In genomic region chr10:21733710-21734109, GRCh38 we compare ENCODE assay signal across 34 cellular contexts.
DNase-seq lines count a peak whose midpoint lies in the region; ATAC-seq, FAIRE-seq and TF ChIP-seq lines count a peak whose summit lies in the region.
"Had no signal": no experiment of that assay in that cellular context is flagged by ENCODE, and none has a peak within 500 bp of the region (broad histone marks: within the 10 kb centered on the region; RNA-seq: fewer than 3 reads in every experiment).

No MANE protein-coding gene starts in this region.

- no peak overlapping the region for H3K27ac ChIP-seq in HEK293 (ENCODE audit: extremely low read depth, low read depth, low read length)
- H3K27ac ChIP-seq in K562 (ENCODE audit: extremely low read depth, low read depth, low read length), result no peak overlapping the region
- no peak overlapping the region for H3K27ac ChIP-seq in mesendoderm (ENCODE audit: low read depth, low read length)
- H3K27ac ChIP-seq: esophagus muscularis mucosa, gastrocnemius medialis, hepatocyte, ovary, thyroid gland had no signal

- no peak overlapping the region for H3K18ac ChIP-seq in mesendoderm (ENCODE audit: low read length)

- H3K4me2 ChIP-seq in K562 (ENCODE audit: insufficient read depth, low read length) (no peak overlapping the region), mesendoderm (ENCODE audit: low read length) (no peak overlapping the region)
- H3K4me2 ChIP-seq: hepatocyte had no signal

- H3K36me3 ChIP-seq in HEK293 (ENCODE audit: control insufficient read depth in 2 of 2, insufficient read depth in 1 of 2, low read length in 2 of 2) (peaks cover under 1 to 36% of the 10 kb centered on the region in 2 experiments), K562 (ENCODE audit: control insufficient read depth, insufficient read depth, low read length) (peaks cover 86% of the 10 kb centered on the region), mesendoderm (ENCODE audit: control insufficient read depth, insufficient read depth, low read length) (peaks cover 5% of the 10 kb centered on the region), mucosa of descending colon (ENCODE audit: low read depth) (no peaks in the 10 kb centered on the region)
- H3K36me3 ChIP-seq: ovary had no signal

- no peak for TF ChIP-seq CTCF in AG10803 (conservative IDR thresholded peaks at IDR 0.05; ENCODE audit: low read length)
- no peak for TF ChIP-seq CTCF in HEK293 (tag by site-specific recombination; IDR thresholded peaks at IDR 0.05)
- TF ChIP-seq CTCF in K562 (IDR thresholded peaks at IDR 0.05 in 2 of 3, conservative IDR thresholded peaks at IDR 0.05 in 1 of 3; ENCODE audit: insufficient read depth in 2 of 3, low read depth in 1 of 3, low read length in 3 of 3), result no peak
- no peak for TF ChIP-seq CTCF in mucosa of descending colon (IDR thresholded peaks at IDR 0.05)

- H4K20me1 ChIP-seq in K562 (replicated peaks; ENCODE audit: control insufficient read depth, insufficient read depth, low read length), result no peaks in the 10 kb centered on the region

- H2AK5ac ChIP-seq in mesendoderm (ENCODE audit: low read length), result no peak overlapping the region

- no peaks in the 10 kb centered on the region for H3K9me1 ChIP-seq in K562 (ENCODE audit: control insufficient read depth, insufficient read depth, low read length)

- no peak for ATAC-seq in K562
- ATAC-seq in HG03095 (IDR thresholded peaks at IDR 0.05; ENCODE audit: unreplicated experiment), result no peak
- ATAC-seq in mucosa of descending colon, result no peak
- no peak for ATAC-seq in GM18858 (IDR thresholded peaks at IDR 0.05; ENCODE audit: unreplicated experiment)
- ATAC-seq: activated CD4-positive, CD25-positive, alpha-beta regulatory T cell treated with anti-CD3 and anti-CD28 coated beads, Interleukin-2, amount 50 U/mL, for 24 hours; activated CD8-positive, alpha-beta T cell treated with anti-CD3 and anti-CD28 coated beads, Interleukin-2, amount 10 ng/mL, durations not matched to agents 7 days and 5 days; activated naive CD8-positive, alpha-beta T cell treated with anti-CD3 and anti-CD28 coated beads, Interleukin-2, amount 50 U/mL, for 24 hours; effector memory CD8-positive, alpha-beta T cell; gastrocnemius medialis; HCT116; natural killer cell had no signal

- no peak for TF ChIP-seq EP300 in K562 (IDR thresholded peaks at IDR 0.05; ENCODE audit: low read length)

- H3K9ac ChIP-seq in K562 (ENCODE audit: insufficient read depth in 1 of 2, low read depth in 2 of 2, low read length in 2 of 2), result no peak overlapping the region
- H3K9ac ChIP-seq in mesendoderm (ENCODE audit: low read length), result no peak overlapping the region

- H3K27me3 ChIP-seq in K562 (ENCODE audit: control insufficient read depth in 2 of 2, insufficient read depth in 2 of 2, low read length in 2 of 2) (no peaks in the 10 kb centered on the region), mesendoderm (ENCODE audit: insufficient read depth, low read length, poor library complexity) (no peaks in the 10 kb centered on the region)
- H3K27me3 ChIP-seq: esophagus muscularis mucosa, gastrocnemius medialis, hepatocyte, ovary, thyroid gland had no signal

- H3K79me2 ChIP-seq in K562 (ENCODE audit: control insufficient read depth, insufficient read depth, low read length), result no peaks in the 10 kb centered on the region; the same call in 2 of the 3 replicates
- H3K79me2 ChIP-seq in mesendoderm (ENCODE audit: control insufficient read depth, insufficient read depth, low read length), result no peaks in the 10 kb centered on the region

- H2BK120ac ChIP-seq in mesendoderm (ENCODE audit: low read depth, low read length), result no peak overlapping the region

- H2BK15ac ChIP-seq in mesendoderm (replicated peaks; ENCODE audit: low read depth), result no peak overlapping the region

- TF ChIP-seq POLR2A in K562 (conservative IDR thresholded peaks at IDR 0.05), result no peak

- no peak overlapping the region for H3K23ac ChIP-seq in mesendoderm (ENCODE audit: low read length)

- H2AFZ ChIP-seq in K562 (ENCODE audit: low read depth, low read length), result no peak overlapping the region
- H2AFZ ChIP-seq: hepatocyte had no signal

- CTCF ChIA-PET in HEK293 (lab: Yijun Ruan, JAX) (interaction anchor here (0.6 to 5.1 kb wide), 10 partner anchors 9 to 1033 kb away, joined by 3 to 32 read pairs (median 4); no protein-coding TSS in a partner anchor), K562 (lab: Yijun Ruan, JAX; ENCODE audit: low intra/inter-chr PET ratio) (no interaction called here)

- in situ Hi-C loops in K562 (cut with MboI), result no loop called here

- H4K8ac ChIP-seq in mesendoderm (ENCODE audit: low read depth, low read length), result no peak overlapping the region

- H3K9me3 ChIP-seq in HEK293 (ENCODE audit: control insufficient read depth, insufficient read depth, low read depth, low read length) (no peaks in the 10 kb centered on the region), K562 (replicated peaks; ENCODE audit: control insufficient read depth, insufficient read depth, low read depth, low read length) (no peaks in the 10 kb centered on the region), mucosa of descending colon (no peaks in the 10 kb centered on the region)
- H3K9me3 ChIP-seq: Caco-2, esophagus muscularis mucosa, gastrocnemius medialis, ovary, thyroid gland had no signal

- H4K5ac ChIP-seq in mesendoderm (ENCODE audit: low read length), result no peak overlapping the region

- DNase-seq in AG10803 (ENCODE audit: low read depth) (peak; percentile 9), K562 (ENCODE audit: extremely low read depth in 1 of 4, low spot score in 3 of 4) (no peak), mesendoderm (no peak), mucosa of descending colon (no peak), NCI-H345 treated with DMSO at 0.1 percent for 48 hours (lab: John Stamatoyannopoulos, UW; ENCODE audit: unreplicated experiment) (no peak)
- DNase-seq: activated CD8-positive, alpha-beta T cell treated with anti-CD3 and anti-CD28 coated beads, Interleukin-2, amount 10 ng/mL, durations not matched to agents 7 days and 5 days; activated effector memory CD4-positive, alpha-beta T cell treated with anti-CD3 and anti-CD28 coated beads, Interleukin-2, amount 50 U/mL, for 16 hours; activated naive CD8-positive, alpha-beta T cell treated with anti-CD3 and anti-CD28 coated beads, Interleukin-2, amount 50 U/mL, for 24 hours; C1 segment of cervical spinal cord; Caco-2; effector memory CD8-positive, alpha-beta T cell; gastrocnemius medialis; KBM-7; natural killer cell; NCI-H1436; NCI-H2171; NCI-H526; OCI-M1; ovary; right cardiac atrium; Right ventricle myocardium superior; stimulated activated CD4-positive, alpha-beta T cell treated with anti-CD3 and anti-CD28 coated beads, Interleukin-12 subunit alpha, Interleukin-12 subunit beta, amount 100 ng/mL, for 4 hours; stimulated activated CD4-positive, alpha-beta T cell treated with anti-CD3 and anti-CD28 coated beads, Interleukin-4, amount 100 ng/mL, for 4 hours; T1000; thyroid gland had no signal

- TF ChIP-seq RAD21 in K562 (CRISPR knock-in tag; conservative IDR thresholded peaks at IDR 0.05 in 1 of 2, IDR thresholded peaks at IDR 0.05 in 1 of 2), result no peak

- no peak for FAIRE-seq in K562 (lab: Jason Lieb, UNC)
- FAIRE-seq: colon, GM12892 had no signal

- peak overlapping the region; percentile 28 for H3K56ac ChIP-seq in mesendoderm (ENCODE audit: low read length)

- H3K4me3 ChIP-seq in AG10803 (ENCODE audit: low read length) (no peak overlapping the region), HEK293 (ENCODE audit: low read depth, low read length) (no peak overlapping the region), K562 (no peak overlapping the region), mesendoderm (ENCODE audit: low read length) (no peak overlapping the region), mucosa of descending colon (no peak overlapping the region)
- H3K4me3 ChIP-seq: esophagus muscularis mucosa, gastrocnemius medialis, hepatocyte, ovary, thyroid gland had no signal

- no peak overlapping the region for H2BK5ac ChIP-seq in mesendoderm (ENCODE audit: low read length)

- H3K4ac ChIP-seq in mesendoderm (ENCODE audit: low read depth, low read length), result no peak overlapping the region

- 85% methylated on average over 6 of the region's 6 CpGs for WGBS in K562 (ENCODE audit: insufficient coverage, low coverage, missing lambda C conversion rate)
- WGBS in mesendoderm (ENCODE audit: extremely low coverage, insufficient coverage, low lambda C conversion rate), result no CpG with 5 or more reads among the region's 6 CpGs

- no peaks in the 10 kb centered on the region for H3K4me1 ChIP-seq in HEK293 (ENCODE audit: control insufficient read depth, insufficient read depth, low read length)
- H3K4me1 ChIP-seq in K562 (replicated peaks in 1 of 2; ENCODE audit: control insufficient read depth in 2 of 2, insufficient read depth in 2 of 2, low read length in 2 of 2), result no peaks in the 10 kb centered on the region
- H3K4me1 ChIP-seq in mesendoderm (ENCODE audit: control insufficient read depth, low read depth, low read length), result peaks cover 2% of the 10 kb centered on the region
- H3K4me1 ChIP-seq in mucosa of descending colon (ENCODE audit: low read depth), result no peaks in the 10 kb centered on the region
- H3K4me1 ChIP-seq: Caco-2, gastrocnemius medialis had no signal

- no TSS peak for BruUV-seq in K562 (replicated peaks; lab: Mats Ljungman, UMichigan)

- POLR2A ChIA-PET in HEK293 (lab: Yijun Ruan, JAX), result interaction anchor here (4.2 kb wide), 1 partner anchor 237 kb away, joined by 25 read pairs; no protein-coding TSS in a partner anchor
- POLR2A ChIA-PET in K562 (lab: Yijun Ruan, JAX), result interaction anchor here (0.8 kb wide), 1 partner anchor 8 kb away, joined by 3 read pairs; no protein-coding TSS in a partner anchor

- peaks cover 11% of the 10 kb centered on the region for H3K79me1 ChIP-seq in mesendoderm (ENCODE audit: low read length)

- intact Hi-C loops in K562 (cut with micrococcal nuclease), result loop anchor here (2.0 to 5.0 kb wide), 2 partner anchors 219 to 455 kb away; no protein-coding TSS in a partner anchor
- intact Hi-C loops in mucosa of descending colon (cut with DNase I, micrococcal nuclease), result no loop called here

TF ChIP-seq in HEK293, 187 proteins besides CTCF, POLR2A, EP300 and RAD21 (continues in another document):
- no peak for TF ChIP-seq ZNF561 (tag by site-specific recombination; IDR thresholded peaks at IDR 0.05; ENCODE audit: borderline replicate concordance)
- TF ChIP-seq EGR2 (tag by site-specific recombination; IDR thresholded peaks at IDR 0.05; ENCODE audit: low read depth), result peak; percentile 44; the same call in 1 of the 2 replicates
- no peak for TF ChIP-seq ZNF549 (tag by site-specific recombination; IDR thresholded peaks at IDR 0.05)

TF ChIP-seq in K562, 482 proteins besides CTCF, POLR2A, EP300 and RAD21:
- peak; percentile 72 for TF ChIP-seq NFIC (IDR thresholded peaks at IDR 0.05)
- no peak for TF ChIP-seq ZEB2 (IDR thresholded peaks at IDR 0.05)
